In genomic region chr12:85000766-85001165, GRCh38 we compare ENCODE assay signal across 18 cellular contexts. TPM values are rescaled to one million over a fixed set of nuclear protein-coding genes. Genes with fewer than 3 reads are reported as not detected.
DNase-seq lines count a peak whose midpoint lies in the region; ATAC-seq and TF ChIP-seq lines count a peak whose summit lies in the region.
"Had no signal": no experiment of that assay in that cellular context is flagged by ENCODE, and none has a peak within 500 bp of the region (broad histone marks: within the 10 kb centered on the region; RNA-seq: fewer than 3 reads in every experiment).

No MANE protein-coding gene starts in this region.

- H2BK5ac ChIP-seq in neuronal stem cell (ENCODE audit: low read length): no peak overlapping the region

- no peaks in the 10 kb centered on the region for H3K9me3 ChIP-seq in HAP-1
- H3K9me3 ChIP-seq in neuronal stem cell (replicated peaks in 1 of 2; ENCODE audit: control insufficient read depth in 2 of 2, insufficient read depth in 1 of 2, low read depth in 1 of 2, low read length in 2 of 2): peaks cover 0 to 7% of the 10 kb centered on the region in 2 donors
- H3K9me3 ChIP-seq: Caco-2 had no signal

- no peak overlapping the region for H4K91ac ChIP-seq in neuronal stem cell (ENCODE audit: low read depth, low read length, poor library complexity)

- no peak overlapping the region for H2BK12ac ChIP-seq in neuronal stem cell (ENCODE audit: low read length)

- H2AFZ ChIP-seq in GM23338: peak overlapping the region; percentile 53; the same call in 1 of the 2 replicates
- H2AFZ ChIP-seq in neuronal stem cell (ENCODE audit: low read length): peak overlapping the region; percentile 28

- POLR2A ChIA-PET in activated CD8-positive, alpha-beta T cell treated with anti-CD3 and anti-CD28 coated beads, Interleukin-2, amount 10 ng/mL, durations not matched to agents 7 days and 5 days (lab: Charles Lee): no interaction called here

- H3K27me3 Mint-ChIP-seq in GM23338 (ENCODE audit: insufficient read depth, low read depth, poor library complexity) (peaks cover 4% of the 10 kb centered on the region), glutamatergic neuron (ENCODE audit: unreplicated experiment) (peaks cover 3% of the 10 kb centered on the region)
- H3K27me3 Mint-ChIP-seq in activated CD8-positive, alpha-beta T cell treated with anti-CD3 and anti-CD28 coated beads, Interleukin-2, amount 10 ng/mL, durations not matched to agents 7 days and 5 days (ENCODE audit: low read depth): no peaks in the 10 kb centered on the region
- H3K27me3 Mint-ChIP-seq: CD4-positive, alpha-beta memory T cell had no signal

- no peaks in the 10 kb centered on the region for H3K79me1 ChIP-seq in neuronal stem cell (ENCODE audit: low read depth, low read length)

- no peak overlapping the region for H3K23ac ChIP-seq in neuronal stem cell (ENCODE audit: low read depth, low read length, poor library complexity)

- H3F3A ChIP-seq in GM23338 (replicated peaks; ENCODE audit: low read depth): no peaks in the 10 kb centered on the region

- no peak overlapping the region for H4K8ac ChIP-seq in neuronal stem cell (ENCODE audit: low read depth, low read length)

- H4K20me1 ChIP-seq in GM23338 (replicated peaks; ENCODE audit: insufficient read depth): no peaks in the 10 kb centered on the region

- in situ Hi-C loops in HAP-1 (cut with MboI; ENCODE audit: low sequenced_read_pairs): no loop called here

- DNase-seq in GM23338 (ENCODE audit: low spot score): no peak
- DNase-seq in HAP-1 (ENCODE audit: low spot score in 2 of 2): peak; percentile 51 to 54
- DNase-seq in glutamatergic neuron: no peak
- DNase-seq in neuronal stem cell (ENCODE audit: low spot score): no peak
- no peak for DNase-seq in MV-4-11 (lab: John Stamatoyannopoulos, UW)
- DNase-seq in activated CD8-positive, alpha-beta T cell treated with anti-CD3 and anti-CD28 coated beads, Interleukin-2, amount 10 ng/mL, durations not matched to agents 7 days and 5 days: no peak
- DNase-seq: C1 segment of cervical spinal cord; Caco-2; CD4-positive, alpha-beta memory T cell; DMS53; DMS79 treated with DMSO at 0.1 percent for 48 hours; GF-D8; GOT3; HCEC 1CT had no signal

- H3K36me3 Mint-ChIP-seq in GM23338 (ENCODE audit: low read depth) (peaks cover 21% of the 10 kb centered on the region; the same call in 2 of the 3 replicates), glutamatergic neuron (ENCODE audit: unreplicated experiment) (peaks cover 4% of the 10 kb centered on the region)
- no peaks in the 10 kb centered on the region for H3K36me3 Mint-ChIP-seq in activated CD8-positive, alpha-beta T cell treated with anti-CD3 and anti-CD28 coated beads, Interleukin-2, amount 10 ng/mL, durations not matched to agents 7 days and 5 days (ENCODE audit: low read depth)
- H3K36me3 Mint-ChIP-seq: CD4-positive, alpha-beta memory T cell had no signal

- H2BK120ac ChIP-seq in neuronal stem cell (ENCODE audit: low read depth, low read length): no peak overlapping the region

- no peak overlapping the region for H3K14ac ChIP-seq in neuronal stem cell (ENCODE audit: low read length)

- H3K27ac Mint-ChIP-seq in GM23338 (no peak overlapping the region), glutamatergic neuron (ENCODE audit: unreplicated experiment) (peak overlapping the region; percentile 15)
- H3K27ac Mint-ChIP-seq in activated CD8-positive, alpha-beta T cell treated with anti-CD3 and anti-CD28 coated beads, Interleukin-2, amount 10 ng/mL, durations not matched to agents 7 days and 5 days: no peak overlapping the region
- H3K27ac Mint-ChIP-seq: CD4-positive, alpha-beta memory T cell had no signal

- H3K9ac ChIP-seq in neuronal stem cell (ENCODE audit: low read depth, low read length, poor library complexity): no peak overlapping the region

- no peak overlapping the region for H2BK15ac ChIP-seq in neuronal stem cell (ENCODE audit: low read length)

- H3K4me1 ChIP-seq in GM23338 (ENCODE audit: insufficient read depth) (peaks cover 22% of the 10 kb centered on the region), HAP-1 (no peaks in the 10 kb centered on the region), neuronal stem cell (ENCODE audit: control insufficient read depth in 2 of 2, insufficient read depth in 1 of 2, low read depth in 1 of 2, low read length in 2 of 2) (no peaks in the 10 kb centered on the region)
- H3K4me1 ChIP-seq: Caco-2 had no signal

- no peak for ATAC-seq in GM23338
- ATAC-seq in activated CD8-positive, alpha-beta T cell treated with anti-CD3 and anti-CD28 coated beads, Interleukin-2, amount 10 ng/mL, durations not matched to agents 7 days and 5 days: no peak

- H3K9me2 ChIP-seq in GM23338 (ENCODE audit: insufficient read depth): peaks cover 10% of the 10 kb centered on the region; the same call in 1 of the 2 replicates

- no peaks in the 10 kb centered on the region for H3K79me2 ChIP-seq in GM23338 (replicated peaks; ENCODE audit: insufficient read depth)

- H3K18ac ChIP-seq in neuronal stem cell (ENCODE audit: low read length): no peak overlapping the region

- H3K4me2 ChIP-seq in GM23338 (no peak overlapping the region), neuronal stem cell (ENCODE audit: insufficient read depth, low read length, poor library complexity, severe bottlenecking) (no peak overlapping the region)

- TF ChIP-seq CTCF in GM23338 (conservative IDR thresholded peaks at IDR 0.05; ENCODE audit: low read depth in 2 of 2) (no peak), glutamatergic neuron (IDR thresholded peaks at IDR 0.05; ENCODE audit: partially characterized antibody, unreplicated experiment) (no peak)

- H3K4me1 Mint-ChIP-seq in GM23338 (peaks cover 28% of the 10 kb centered on the region), glutamatergic neuron (ENCODE audit: low read depth, unreplicated experiment) (peaks cover 34% of the 10 kb centered on the region)
- no peaks in the 10 kb centered on the region for H3K4me1 Mint-ChIP-seq in activated CD8-positive, alpha-beta T cell treated with anti-CD3 and anti-CD28 coated beads, Interleukin-2, amount 10 ng/mL, durations not matched to agents 7 days and 5 days (ENCODE audit: low read depth)
- H3K4me1 Mint-ChIP-seq: CD4-positive, alpha-beta memory T cell had no signal

- CTCF ChIA-PET in activated CD8-positive, alpha-beta T cell treated with anti-CD3 and anti-CD28 coated beads, Interleukin-2, amount 10 ng/mL, durations not matched to agents 7 days and 5 days (lab: Charles Lee): no interaction called here

- no peak overlapping the region for H2AK5ac ChIP-seq in neuronal stem cell (ENCODE audit: low read depth, low read length)

- H3K9me3 Mint-ChIP-seq in GM23338: peaks cover 8% of the 10 kb centered on the region; the same call in 2 of the 3 replicates
- peaks cover 12% of the 10 kb centered on the region for H3K9me3 Mint-ChIP-seq in glutamatergic neuron (ENCODE audit: unreplicated experiment)
- peaks cover 3% of the 10 kb centered on the region for H3K9me3 Mint-ChIP-seq in activated CD8-positive, alpha-beta T cell treated with anti-CD3 and anti-CD28 coated beads, Interleukin-2, amount 10 ng/mL, durations not matched to agents 7 days and 5 days (ENCODE audit: insufficient read depth)

- WGBS in neuronal stem cell (ENCODE audit: extremely low coverage in 2 of 2, insufficient read length in 2 of 2, insufficient replicate concordance in 1 of 2), 2 donors: no CpG with 5 or more reads among the region's 2 CpGs

- no peak overlapping the region for H3K4me3 Mint-ChIP-seq in GM23338
- H3K4me3 Mint-ChIP-seq in glutamatergic neuron (ENCODE audit: unreplicated experiment): no peak overlapping the region
- H3K4me3 Mint-ChIP-seq in activated CD8-positive, alpha-beta T cell treated with anti-CD3 and anti-CD28 coated beads, Interleukin-2, amount 10 ng/mL, durations not matched to agents 7 days and 5 days: no peak overlapping the region
- H3K4me3 Mint-ChIP-seq: CD4-positive, alpha-beta memory T cell had no signal

- H3K27ac ChIP-seq in GM23338 (ENCODE audit: low read depth) (no peak overlapping the region), neuronal stem cell (replicated peaks; ENCODE audit: low read length) (no peak overlapping the region)

- no peak overlapping the region for H3K4me3 ChIP-seq in GM23338
- H3K4me3 ChIP-seq in HAP-1: no peak overlapping the region
- H3K4me3 ChIP-seq in neuronal stem cell (ENCODE audit: low read length in 2 of 2): no peak overlapping the region

- no peak overlapping the region for H3K4ac ChIP-seq in neuronal stem cell (ENCODE audit: low read length)

- no peaks in the 10 kb centered on the region for H3K27me3 ChIP-seq in GM23338 (ENCODE audit: insufficient read depth)
- H3K27me3 ChIP-seq in HAP-1 (ENCODE audit: low read depth): no peaks in the 10 kb centered on the region
- no peaks in the 10 kb centered on the region for H3K27me3 ChIP-seq in neuronal stem cell (ENCODE audit: control insufficient read depth in 3 of 3, insufficient read depth in 3 of 3, low read depth in 1 of 3, low read length in 3 of 3)

- H3K36me3 ChIP-seq in GM23338 (ENCODE audit: insufficient read depth) (no peaks in the 10 kb centered on the region), HAP-1 (replicated peaks) (no peaks in the 10 kb centered on the region), neuronal stem cell (replicated peaks in 1 of 2; ENCODE audit: control insufficient read depth in 2 of 2, insufficient read depth in 2 of 2, low read length in 2 of 2) (no peaks in the 10 kb centered on the region)

TF ChIP-seq in GM23338, 12 proteins besides CTCF, POLR2A, EP300 and RAD21 (continues in another document):
- no peak for TF ChIP-seq NANOG (IDR thresholded peaks at IDR 0.05; ENCODE audit: borderline replicate concordance)
- no peak for TF ChIP-seq JUNB (IDR thresholded peaks at IDR 0.05; ENCODE audit: unreplicated experiment)
- no peak for TF ChIP-seq EZH2phosphoT487 (IDR thresholded peaks at IDR 0.05; ENCODE audit: unreplicated experiment)
- TF ChIP-seq ZNF331 (CRISPR knock-in tag; IDR thresholded peaks at IDR 0.05; ENCODE audit: low read depth): no peak

RNA-seq across cellular contexts. Expression of gene TSPAN19, which starts 35.3 kb away (rescaled TPM):
- 0.50 and 0.80 TPM in 2 replicates for total RNA-seq in GM23338 (2014; rRNA removed; shearing (Covaris generic))
- 0.44 and 0.45 TPM in 2 replicates for polyA plus RNA-seq in GM23338 (2016; fragmentation: Nextera tagmentation; extraction: Ambion mirVana)
- total RNA-seq in glutamatergic neuron (ENCODE audit: unreplicated experiment): 2.9 TPM
- polyA plus RNA-seq in neuronal stem cell (2013, experiment 1 of 2): 3.3 TPM
- polyA plus RNA-seq in neuronal stem cell (2013, experiment 2 of 2): 2.8 TPM
- total RNA-seq in activated CD8-positive, alpha-beta T cell treated with anti-CD3 and anti-CD28 coated beads, Interleukin-2, amount 10 ng/mL, durations not matched to agents 7 days and 5 days: not detected
- total RNA-seq: A172; A673; Caco-2; CD4-positive, alpha-beta memory T cell; G401 had no signal
- polyA plus RNA-seq: BJ; CD4-positive, alpha-beta memory T cell had no signal

RNA-seq across cellular contexts. Expression of gene LRRIQ1, which starts 35.4 kb away (rescaled TPM):
- total RNA-seq in GM23338 (2014; rRNA removed; shearing (Covaris generic)): 0.47 and 1.4 TPM in 2 replicates
- polyA plus RNA-seq in GM23338 (2016; fragmentation: Nextera tagmentation; extraction: Ambion mirVana): 3.2 and 4.0 TPM in 2 replicates
- 10.6 TPM for total RNA-seq in glutamatergic neuron (ENCODE audit: unreplicated experiment)
- polyA plus RNA-seq in neuronal stem cell (2013, experiment 1 of 2): 6.9 TPM
- 7.4 TPM for polyA plus RNA-seq in neuronal stem cell (2013, experiment 2 of 2)
- not detected for total RNA-seq in activated CD8-positive, alpha-beta T cell treated with anti-CD3 and anti-CD28 coated beads, Interleukin-2, amount 10 ng/mL, durations not matched to agents 7 days and 5 days
- total RNA-seq: Caco-2; CD4-positive, alpha-beta memory T cell; G401 had no signal
- polyA plus RNA-seq: BJ; CD4-positive, alpha-beta memory T cell had no signal

Comparison
In these comparisons a context has a peak if more than half of its experiments do, and no peak if none do; other contexts are left out.
1. DNase-seq: peak in HAP-1 (2 of 2); none in GM23338 (single experiment), glutamatergic neuron (single experiment), neuronal stem cell (single experiment), MV-4-11 (single experiment) and activated CD8-positive, alpha-beta T cell treated with anti-CD3 and anti-CD28 coated beads, Interleukin-2, amount 10 ng/mL, durations not matched to agents 7 days and 5 days (single experiment).